ENCODE assay signal across 8 cellular contexts in genomic region chr16:88743693-88744519, GRCh38.
A peak's percentile ranks its signal among the peaks of the same experiment; 100 is the strongest.
DNase-seq lines count a peak whose midpoint lies in the region; ATAC-seq and TF ChIP-seq lines count a peak whose summit lies in the region.

No MANE protein-coding gene starts in this region.

- DNase-seq in NCI-H524 (lab: John Stamatoyannopoulos, UW) (peak; percentile 51 to 67), NCI-H524 treated with DMSO at 0.1 percent for 48 hours (lab: John Stamatoyannopoulos, UW) (no peak), NCI-H82 (lab: John Stamatoyannopoulos, UW) (peak; percentile 86), epithelial cell of esophagus (ENCODE audit: low read depth) (peak; percentile 70)
- DNase-seq in activated CD8-positive, alpha-beta memory T cell treated with anti-CD3 and anti-CD28 coated beads, Interleukin-2, amount 50 U/mL, for 48 hours: peak; percentile 91
- peak; percentile 55 to 67 for DNase-seq in stimulated activated CD8-positive, alpha-beta memory T cell treated with anti-CD3 and anti-CD28 coated beads, Interleukin-7, amount 100 ng/mL, for 1 hour (ENCODE audit: low read depth in 2 of 2)

- peaks cover 18% of the 10 kb centered on the region for H3K36me3 ChIP-seq in muscle layer of colon (ENCODE audit: insufficient read depth, low read length)

- no peak for ATAC-seq in HG03565 (IDR thresholded peaks at IDR 0.05; ENCODE audit: unreplicated experiment)

- H3K27me3 ChIP-seq in muscle layer of colon (ENCODE audit: control insufficient read depth in 1 of 2, insufficient read depth in 2 of 2, low read length in 2 of 2): no peaks in the 10 kb centered on the region

- peak; percentile 78 for TF ChIP-seq CTCF in epithelial cell of esophagus (IDR thresholded peaks at IDR 0.05; ENCODE audit: insufficient read depth, low read depth, low read length, missing control alignments)

- peaks cover 35% of the 10 kb centered on the region for H3K4me1 ChIP-seq in muscle layer of colon (ENCODE audit: insufficient read depth, low read length)

- H3K4me3 ChIP-seq in epithelial cell of esophagus (ENCODE audit: low read length) (no peak overlapping the region), muscle layer of colon (ENCODE audit: low read depth in 1 of 2, low read length in 2 of 2) (no peak overlapping the region)

- no peak overlapping the region for H3K9ac ChIP-seq in muscle layer of colon (ENCODE audit: low read length)

- H3K27ac ChIP-seq in muscle layer of colon (ENCODE audit: low read depth, low read length): peak overlapping the region; percentile 27

- H3K9me3 ChIP-seq in muscle layer of colon (ENCODE audit: low read length): no peaks in the 10 kb centered on the region
